Comparison of ENCODE assay signal across 8 cellular contexts in genomic region chr4:139606600-139607301, GRCh38. TPM values are rescaled to one million over a fixed set of nuclear protein-coding genes. Genes with fewer than 3 reads are reported as not detected.
A peak's percentile ranks its signal among the peaks of the same experiment; 100 is the strongest.
DNase-seq lines count a peak whose midpoint lies in the region; ATAC-seq lines count a peak whose summit lies in the region.

No MANE protein-coding gene starts in this region.

- intact Hi-C loops in Right ventricle myocardium inferior (cut with DNase I), result no loop called here
- intact Hi-C loops in cardiac septum (cut with DNase I), result no loop called here
- intact Hi-C loops in activated T-helper 1 cell treated with anti-CD3 and anti-CD28 coated beads, Interleukin-12 subunit alpha, Interleukin-12 subunit beta, Interleukin-2, Interleukin-4 antibody, amounts not matched to agents 30 ng/mL and 10 ng/mL and 1 ng/mL, durations not matched to agents 14 hours and 24 hours and 36 hours (cut with micrococcal nuclease), result loop anchor here (10.0 kb wide), 1 partner anchor 98 kb away; no protein-coding TSS in a partner anchor

- ATAC-seq in Right ventricle myocardium inferior, result peak; percentile 73
- ATAC-seq in GM18511 (IDR thresholded peaks at IDR 0.05; ENCODE audit: unreplicated experiment), result no peak
- ATAC-seq in GM19455 (IDR thresholded peaks at IDR 0.05; ENCODE audit: unreplicated experiment), result no peak
- no peak for ATAC-seq in HG03565 (IDR thresholded peaks at IDR 0.05; ENCODE audit: unreplicated experiment)

- H3K27me3 Mint-ChIP-seq in activated T-helper 1 cell treated with anti-CD3 and anti-CD28 coated beads, Interleukin-12 subunit alpha, Interleukin-12 subunit beta, Interleukin-2, Interleukin-4 antibody, amounts not matched to agents 30 ng/mL and 10 ng/mL and 1 ng/mL, durations not matched to agents 14 hours and 24 hours and 36 hours (ENCODE audit: insufficient read depth), result peaks cover 2% of the 10 kb centered on the region
- H3K27me3 Mint-ChIP-seq in immature natural killer cell (ENCODE audit: low read depth in 3 of 3), result peaks cover 5 to 17% (median 6%) of the 10 kb centered on the region in 3 donors

- peak overlapping the region; percentile 21 for H3K27ac Mint-ChIP-seq in activated T-helper 1 cell treated with anti-CD3 and anti-CD28 coated beads, Interleukin-12 subunit alpha, Interleukin-12 subunit beta, Interleukin-2, Interleukin-4 antibody, amounts not matched to agents 30 ng/mL and 10 ng/mL and 1 ng/mL, durations not matched to agents 14 hours and 24 hours and 36 hours
- peak overlapping the region in 2 of 6 donors; percentile 6 to 23 for H3K27ac Mint-ChIP-seq in immature natural killer cell

- peaks cover 12% of the 10 kb centered on the region for H3K9me3 Mint-ChIP-seq in activated T-helper 1 cell treated with anti-CD3 and anti-CD28 coated beads, Interleukin-12 subunit alpha, Interleukin-12 subunit beta, Interleukin-2, Interleukin-4 antibody, amounts not matched to agents 30 ng/mL and 10 ng/mL and 1 ng/mL, durations not matched to agents 14 hours and 24 hours and 36 hours
- peaks cover 0 to 1% (median 0%) of the 10 kb centered on the region in 6 donors for H3K9me3 Mint-ChIP-seq in immature natural killer cell

- DNase-seq in Right ventricle myocardium inferior (ENCODE audit: missing footprints), result no peak
- no peak for DNase-seq in cardiac septum (ENCODE audit: low spot score)
- no peak for DNase-seq in activated T-helper 1 cell treated with anti-CD3 and anti-CD28 coated beads, Interleukin-12 subunit alpha, Interleukin-12 subunit beta, Interleukin-2, Interleukin-4 antibody, amounts not matched to agents 30 ng/mL and 10 ng/mL and 1 ng/mL, durations not matched to agents 14 hours and 24 hours and 36 hours (ENCODE audit: low spot score)
- no peak for DNase-seq in immature natural killer cell
- DNase-seq in activated CD4-positive, alpha-beta T cell treated with anti-CD3 and anti-CD28 coated beads for 48 hours, result no peak

- peaks cover 3% of the 10 kb centered on the region for H3K36me3 Mint-ChIP-seq in activated T-helper 1 cell treated with anti-CD3 and anti-CD28 coated beads, Interleukin-12 subunit alpha, Interleukin-12 subunit beta, Interleukin-2, Interleukin-4 antibody, amounts not matched to agents 30 ng/mL and 10 ng/mL and 1 ng/mL, durations not matched to agents 14 hours and 24 hours and 36 hours (ENCODE audit: low read depth)
- H3K36me3 Mint-ChIP-seq in immature natural killer cell, result no peaks in the 10 kb centered on the region

- peaks cover 15% of the 10 kb centered on the region for H3K4me1 Mint-ChIP-seq in activated T-helper 1 cell treated with anti-CD3 and anti-CD28 coated beads, Interleukin-12 subunit alpha, Interleukin-12 subunit beta, Interleukin-2, Interleukin-4 antibody, amounts not matched to agents 30 ng/mL and 10 ng/mL and 1 ng/mL, durations not matched to agents 14 hours and 24 hours and 36 hours (ENCODE audit: low read depth)
- peaks cover 14 to 17% of the 10 kb centered on the region in 2 donors for H3K4me1 Mint-ChIP-seq in immature natural killer cell

- peak overlapping the region; percentile 31 for H3K4me3 Mint-ChIP-seq in activated T-helper 1 cell treated with anti-CD3 and anti-CD28 coated beads, Interleukin-12 subunit alpha, Interleukin-12 subunit beta, Interleukin-2, Interleukin-4 antibody, amounts not matched to agents 30 ng/mL and 10 ng/mL and 1 ng/mL, durations not matched to agents 14 hours and 24 hours and 36 hours
- peak overlapping the region; percentile 62 to 88 (median 84) for H3K4me3 Mint-ChIP-seq in immature natural killer cell

RNA-seq across cellular contexts. Expression of gene SETD7, which starts 50.7 kb away (rescaled TPM):
- total RNA-seq in Right ventricle myocardium inferior, result 52.2 TPM
- 58.6 TPM for total RNA-seq in cardiac septum
- total RNA-seq in activated T-helper 1 cell treated with anti-CD3 and anti-CD28 coated beads, Interleukin-12 subunit alpha, Interleukin-12 subunit beta, Interleukin-2, Interleukin-4 antibody, amounts not matched to agents 30 ng/mL and 10 ng/mL and 1 ng/mL, durations not matched to agents 14 hours and 24 hours and 36 hours, result 17.4 and 18.7 TPM in 2 replicates
- polyA plus RNA-seq in immature natural killer cell, result under 1 TPM in 2 of 3 donors, not detected in 1; 0.10 to 0.39 TPM

RNA-seq across cellular contexts. Expression of gene MGST2, which starts 58.9 kb away (rescaled TPM):
- total RNA-seq in Right ventricle myocardium inferior (101 TPM), cardiac septum (90.7 TPM)
- 22.4 and 23.0 TPM in 2 replicates for total RNA-seq in activated T-helper 1 cell treated with anti-CD3 and anti-CD28 coated beads, Interleukin-12 subunit alpha, Interleukin-12 subunit beta, Interleukin-2, Interleukin-4 antibody, amounts not matched to agents 30 ng/mL and 10 ng/mL and 1 ng/mL, durations not matched to agents 14 hours and 24 hours and 36 hours
- 10 to 100 TPM; 53.9 to 70.1 (median 56.7) TPM for polyA plus RNA-seq in immature natural killer cell
